1 cellular context compared by ENCODE assay signal in genomic region chr1:15966081-15966955, GRCh38.
TF ChIP-seq lines count a peak whose summit lies in the region.

No MANE protein-coding gene starts in this region.

TF ChIP-seq in HepG2, 621 proteins besides CTCF, POLR2A, EP300 and RAD21:
- TF ChIP-seq GFI1 (CRISPR knock-in tag; IDR thresholded peaks at IDR 0.05; ENCODE audit: borderline replicate concordance) = no peak
- TF ChIP-seq ZNF567 (CRISPR knock-in tag; IDR thresholded peaks at IDR 0.05; ENCODE audit: borderline replicate concordance) = no peak
- TF ChIP-seq ZNF724P (CRISPR knock-in tag; IDR thresholded peaks at IDR 0.05; ENCODE audit: borderline replicate concordance) = no peak
- peak; percentile 44; the same call in 1 of the 2 replicates for TF ChIP-seq ZBTB4 (CRISPR knock-in tag; IDR thresholded peaks at IDR 0.05; ENCODE audit: borderline replicate concordance)
- no peak for TF ChIP-seq ZNF782 (CRISPR knock-in tag; IDR thresholded peaks at IDR 0.05; ENCODE audit: borderline replicate concordance)
- no peak for TF ChIP-seq ZNF766 (CRISPR knock-in tag; IDR thresholded peaks at IDR 0.05; ENCODE audit: borderline replicate concordance)
- TF ChIP-seq TIGD3 (CRISPR knock-in tag; IDR thresholded peaks at IDR 0.05; ENCODE audit: borderline replicate concordance) = no peak
- no peak for TF ChIP-seq ZMAT3 (CRISPR knock-in tag; conservative IDR thresholded peaks at IDR 0.05)
- TF ChIP-seq ATRX (CRISPR knock-in tag; IDR thresholded peaks at IDR 0.05; ENCODE audit: borderline replicate concordance) = no peak
- TF ChIP-seq ZNF224 (CRISPR knock-in tag; IDR thresholded peaks at IDR 0.05) = no peak
- TF ChIP-seq HNF1B (CRISPR knock-in tag; IDR thresholded peaks at IDR 0.05) = peak; percentile 53; the same call in 1 of the 2 replicates
- no peak for TF ChIP-seq ZNF446 (CRISPR knock-in tag; IDR thresholded peaks at IDR 0.05)
- no peak for TF ChIP-seq ZNF512B (CRISPR knock-in tag; IDR thresholded peaks at IDR 0.05; ENCODE audit: borderline replicate concordance)
- peak; percentile 53 for TF ChIP-seq SALL1 (CRISPR knock-in tag; IDR thresholded peaks at IDR 0.05)
- no peak for TF ChIP-seq NFATC3 (CRISPR knock-in tag; IDR thresholded peaks at IDR 0.05)
- TF ChIP-seq ZBTB38 (CRISPR knock-in tag; IDR thresholded peaks at IDR 0.05) = peak; percentile 78; the same call in 1 of the 2 replicates
- no peak for TF ChIP-seq HNF4G (IDR thresholded peaks at IDR 0.05; ENCODE audit: borderline replicate concordance, low read depth, low read length)
- no peak for TF ChIP-seq HNF4G (CRISPR knock-in tag; IDR thresholded peaks at IDR 0.05; ENCODE audit: borderline replicate concordance, low read depth)
- peak; percentile 59; the same call in 1 of the 2 replicates for TF ChIP-seq ZNF770 (CRISPR knock-in tag; IDR thresholded peaks at IDR 0.05)
- no peak for TF ChIP-seq MAFG (CRISPR knock-in tag; IDR thresholded peaks at IDR 0.05)
- no peak for TF ChIP-seq HMG20A (CRISPR knock-in tag; IDR thresholded peaks at IDR 0.05; ENCODE audit: borderline replicate concordance)
- TF ChIP-seq ZSCAN29 (CRISPR knock-in tag; conservative IDR thresholded peaks at IDR 0.05) = no peak
TF ChIP-seq in HepG2: peak in this region for 5.
